Comparison of ENCODE assay signal across 18 cellular contexts in genomic region chr12:468671-469389, GRCh38. TPM values are rescaled to one million over a fixed set of nuclear protein-coding genes. Genes with fewer than 3 reads are reported as not detected.
DNase-seq lines count a peak whose midpoint lies in the region; ATAC-seq and TF ChIP-seq lines count a peak whose summit lies in the region.
"Had no signal": no experiment of that assay in that cellular context is flagged by ENCODE, and none has a peak within 500 bp of the region (broad histone marks: within the 10 kb centered on the region; RNA-seq: fewer than 3 reads in every experiment).

No MANE protein-coding gene starts in this region.

- no peaks in the 10 kb centered on the region for H3K9me3 Mint-ChIP-seq in stimulated activated effector memory CD8-positive, alpha-beta T cell treated with anti-CD3 and anti-CD28 coated beads, Interleukin-12 subunit alpha, Interleukin-12 subunit beta, amount 100 ng/mL, for 72 hours
- H3K9me3 Mint-ChIP-seq: activated T-helper 17 cell treated with anti-CD3 and anti-CD28 coated beads, Interleukin-2, amount 50 U/mL, for 72 hours had no signal

- H3K36me3 ChIP-seq in SK-N-SH (replicated peaks in 1 of 2; ENCODE audit: control insufficient read depth in 1 of 2, insufficient read depth in 2 of 2, low read length in 1 of 2) (no peaks in the 10 kb centered on the region), adrenal gland (replicated peaks in 1 of 2) (no peaks in the 10 kb centered on the region)
- H3K36me3 ChIP-seq: Peyer's patch had no signal

- peaks cover 27% of the 10 kb centered on the region for H3K4me1 Mint-ChIP-seq in stimulated activated effector memory CD8-positive, alpha-beta T cell treated with anti-CD3 and anti-CD28 coated beads, Interleukin-12 subunit alpha, Interleukin-12 subunit beta, amount 100 ng/mL, for 72 hours
- H3K4me1 Mint-ChIP-seq: activated T-helper 17 cell treated with anti-CD3 and anti-CD28 coated beads, Interleukin-2, amount 50 U/mL, for 72 hours had no signal

- H3K4me1 ChIP-seq in SK-N-SH (ENCODE audit: control insufficient read depth in 1 of 2, insufficient read depth in 2 of 2, low read depth in 1 of 2, low read length in 1 of 2) (no peaks in the 10 kb centered on the region), adrenal gland (replicated peaks in 1 of 2) (peaks cover 13 to 46% of the 10 kb centered on the region in 2 donors), right cardiac atrium (ENCODE audit: control insufficient read depth, insufficient read depth, low read length) (no peaks in the 10 kb centered on the region)

- no peak overlapping the region for H3K4me3 Mint-ChIP-seq in stimulated activated effector memory CD8-positive, alpha-beta T cell treated with anti-CD3 and anti-CD28 coated beads, Interleukin-12 subunit alpha, Interleukin-12 subunit beta, amount 100 ng/mL, for 72 hours
- H3K4me3 Mint-ChIP-seq: activated T-helper 17 cell treated with anti-CD3 and anti-CD28 coated beads, Interleukin-2, amount 50 U/mL, for 72 hours had no signal

- no peak for TF ChIP-seq EP300 in SK-N-SH (IDR thresholded peaks at IDR 0.05; ENCODE audit: borderline replicate concordance in 1 of 2, low read depth in 1 of 2, low read length in 1 of 2)

- H3K27me3 ChIP-seq in SK-N-SH (ENCODE audit: insufficient read depth) (no peaks in the 10 kb centered on the region; the same call in 1 of the 2 replicates), adrenal gland (no peaks in the 10 kb centered on the region), right cardiac atrium (ENCODE audit: control insufficient read depth, insufficient read depth) (no peaks in the 10 kb centered on the region)
- H3K27me3 ChIP-seq: Peyer's patch had no signal

- no peak overlapping the region for H3K9ac ChIP-seq in SK-N-SH

- TF ChIP-seq CTCF in SK-N-SH (IDR thresholded peaks at IDR 0.05) (no peak), adrenal gland (IDR thresholded peaks at IDR 0.05) (no peak)

- POLR2A ChIA-PET in SK-N-SH (lab: Yijun Ruan, JAX): no interaction called here

- H3K27ac ChIP-seq in SK-N-SH (ENCODE audit: low read depth in 2 of 2, low read length in 1 of 2) (no peak overlapping the region), adrenal gland (peak overlapping the region in 3 of 5 donors; percentile 22 to 84 (median 81)), right cardiac atrium (ENCODE audit: low read length) (peak overlapping the region; percentile 88)
- H3K27ac ChIP-seq: C4-2B, Peyer's patch, VCaP had no signal

- H3K9me3 ChIP-seq in SK-N-SH: no peaks in the 10 kb centered on the region
- H3K9me3 ChIP-seq in adrenal gland (replicated peaks in 1 of 3): no peaks in the 10 kb centered on the region
- H3K9me3 ChIP-seq in right cardiac atrium (ENCODE audit: control insufficient read depth, low read length): no peaks in the 10 kb centered on the region
- H3K9me3 ChIP-seq: Peyer's patch had no signal

- intact Hi-C loops in adrenal gland (cut with DNase I) (no loop called here), right cardiac atrium (cut with DNase I) (no loop called here)

- no peak for TF ChIP-seq POLR2A in adrenal gland (IDR thresholded peaks at IDR 0.05)

- H4K20me1 ChIP-seq in SK-N-SH (ENCODE audit: insufficient read depth): no peaks in the 10 kb centered on the region

- no peak overlapping the region for H2AFZ ChIP-seq in SK-N-SH (ENCODE audit: low read depth)

- WGBS in SK-N-SH (ENCODE audit: low lambda C conversion rate): 53% methylated on average over 10 of the region's 10 CpGs
- WGBS in adrenal gland, 4 donors: 42 to 60% (median 48%) methylated on average over 10 of the region's 10 CpGs
- 60% methylated on average over 10 of the region's 10 CpGs for WGBS in right cardiac atrium

- TF ChIP-seq RAD21 in SK-N-SH (IDR thresholded peaks at IDR 0.05; ENCODE audit: low read length): no peak

- no peaks in the 10 kb centered on the region for H3K36me3 Mint-ChIP-seq in stimulated activated effector memory CD8-positive, alpha-beta T cell treated with anti-CD3 and anti-CD28 coated beads, Interleukin-12 subunit alpha, Interleukin-12 subunit beta, amount 100 ng/mL, for 72 hours

- no peak for DNase-seq in SK-N-SH
- peak in 6 of 7 donors; percentile 57 to 80 (median 76) for DNase-seq in adrenal gland
- DNase-seq in right cardiac atrium: no peak
- DNase-seq in stimulated activated effector memory CD8-positive, alpha-beta T cell treated with anti-CD3 and anti-CD28 coated beads, Interleukin-12 subunit alpha, Interleukin-12 subunit beta, amount 100 ng/mL, for 72 hours (ENCODE audit: low spot score in 2 of 2): no peak
- no peak for DNase-seq in medulla oblongata (ENCODE audit: extremely low spot score)
- DNase-seq in NCI-H128 (lab: John Stamatoyannopoulos, UW; ENCODE audit: unreplicated experiment): no peak
- DNase-seq: DND-41; mesendoderm; NCI-H526 treated with DMSO at 0.1 percent for 48 hours; occipital lobe; Peyer's patch; stimulated activated CD4-positive, alpha-beta T cell treated with anti-CD3 and anti-CD28 coated beads, Interleukin-4, amount 100 ng/mL, for 24 hours; trophoblast cell had no signal

- no peaks in the 10 kb centered on the region for H3K9me2 ChIP-seq in SK-N-SH

- no peak for ATAC-seq in SK-N-SH treated with all-trans-retinoic acid at 6 μM for 48 hours
- no peak for ATAC-seq in right cardiac atrium
- ATAC-seq in stimulated activated effector memory CD8-positive, alpha-beta T cell treated with anti-CD3 and anti-CD28 coated beads, Interleukin-12 subunit alpha, Interleukin-12 subunit beta, amount 100 ng/mL, for 72 hours: peak; percentile 67
- ATAC-seq in HG02798 (IDR thresholded peaks at IDR 0.05; ENCODE audit: poor library complexity, unreplicated experiment): no peak
- ATAC-seq: activated T-helper 17 cell treated with anti-CD3 and anti-CD28 coated beads, Interleukin-2, amount 50 U/mL, for 72 hours had no signal

- no peaks in the 10 kb centered on the region for H3K79me2 ChIP-seq in SK-N-SH (ENCODE audit: insufficient read depth)

- H3F3A ChIP-seq in SK-N-SH (replicated peaks; ENCODE audit: insufficient read depth): no peaks in the 10 kb centered on the region

- H3K27ac Mint-ChIP-seq in stimulated activated effector memory CD8-positive, alpha-beta T cell treated with anti-CD3 and anti-CD28 coated beads, Interleukin-12 subunit alpha, Interleukin-12 subunit beta, amount 100 ng/mL, for 72 hours: no peak overlapping the region
- H3K27ac Mint-ChIP-seq: activated T-helper 17 cell treated with anti-CD3 and anti-CD28 coated beads, Interleukin-2, amount 50 U/mL, for 72 hours had no signal

- H3K4me2 ChIP-seq in SK-N-SH: peak overlapping the region; percentile 16; the same call in 1 of the 2 replicates

- H3K4me3 ChIP-seq in SK-N-SH (ENCODE audit: low read depth in 2 of 2, low read length in 1 of 2) (no peak overlapping the region), adrenal gland (no peak overlapping the region), right cardiac atrium (ENCODE audit: low read length) (no peak overlapping the region)
- H3K4me3 ChIP-seq: Peyer's patch had no signal

- CTCF ChIA-PET in SK-N-SH (lab: Yijun Ruan, JAX): interaction anchor here (4.1 kb wide), 1 partner anchor 26 kb away, joined by 18 read pairs; no protein-coding TSS in a partner anchor

TF ChIP-seq in SK-N-SH, 30 proteins besides CTCF, POLR2A, EP300 and RAD21:
- TF ChIP-seq MEF2A (IDR thresholded peaks at IDR 0.05; ENCODE audit: borderline replicate concordance, low read depth): no peak

TF ChIP-seq in SK-N-SH treated with all-trans-retinoic acid at 6 μM for 48 hours, 23 proteins besides CTCF, POLR2A, EP300 and RAD21:
- TF ChIP-seq POU6F1 (CRISPR knock-in tag; IDR thresholded peaks at IDR 0.05; ENCODE audit: borderline replicate concordance, low read depth) (no peak), PPARA (CRISPR knock-in tag; IDR thresholded peaks at IDR 0.05; ENCODE audit: borderline replicate concordance) (no peak)

RNA-seq across cellular contexts. Expression of gene B4GALNT3, which starts 9.1 kb away (rescaled TPM):
- polyA plus RNA-seq in SK-N-SH (2012; rRNA removed) (0.34 and 0.53 TPM in 2 replicates), adrenal gland (10 to 100 TPM; 16.2 to 38.5 (median 30.5) TPM), right cardiac atrium (27.5 TPM)
- 0.24 and 0.28 TPM in 2 replicates for polyA plus RNA-seq in SK-N-SH (2012; cell fraction: cytosol; rRNA removed)
- polyA plus RNA-seq in SK-N-SH (2012; cell fraction: nucleus; rRNA removed): 0.20 and 0.27 TPM in 2 replicates
- total RNA-seq in adrenal gland (10 to 100 TPM in 7 of 8 donors, 1 to 10 TPM in 1; 9.8 to 43.1 (median 28.5) TPM), right cardiac atrium (10 to 100 TPM; 22.7 to 50.2 (median 39.4) TPM)

Comparison
In these comparisons a context has a peak if more than half of its experiments do, and no peak if none do; other contexts are left out.
1. DNase-seq: peak in adrenal gland (6 of 7); none in SK-N-SH (single experiment), right cardiac atrium (0 of 3), stimulated activated effector memory CD8-positive, alpha-beta T cell treated with anti-CD3 and anti-CD28 coated beads, Interleukin-12 subunit alpha, Interleukin-12 subunit beta, amount 100 ng/mL, for 72 hours (0 of 2), medulla oblongata (single experiment) and NCI-H128 (single experiment).
2. H3K27ac ChIP-seq: peak in adrenal gland (3 of 5) and right cardiac atrium (single experiment); none in SK-N-SH (0 of 2).
3. RNA of gene B4GALNT3, which starts 9.1 kb away (polyA plus RNA-seq): 16.2 to 38.5 TPM in adrenal gland and 27.5 TPM in right cardiac atrium (single experiment); 0.20 to 0.53 TPM in SK-N-SH; every median in the first group is over 10 times any median in the second.